Comparison of ENCODE assay signal across 17 cellular contexts in the genomic region with DNA sequence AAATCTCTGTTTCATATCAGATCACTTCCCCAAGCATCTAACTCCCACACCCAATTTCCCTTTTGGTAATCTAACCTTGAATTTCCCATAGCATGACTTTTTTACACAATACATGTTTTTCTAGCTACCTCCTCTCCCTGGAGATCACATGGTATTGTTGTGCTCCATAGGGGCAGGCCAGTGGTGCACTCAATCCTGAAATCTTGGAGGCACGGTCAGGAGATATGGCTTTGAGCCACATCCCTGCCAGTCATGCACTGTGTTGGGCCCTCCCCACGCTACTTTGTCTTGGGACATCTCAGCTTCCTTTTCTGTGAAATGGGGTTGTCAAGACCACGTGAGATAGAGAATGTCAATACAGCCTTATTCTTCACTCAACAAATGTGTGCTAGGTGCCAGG. TPM values are rescaled to one million over a fixed set of nuclear protein-coding genes. Genes with fewer than 3 reads are reported as not detected.
A peak's percentile ranks its signal among the peaks of the same experiment; 100 is the strongest.
DNase-seq lines count a peak whose midpoint lies in the region; ATAC-seq and TF ChIP-seq lines count a peak whose summit lies in the region.
"Had no signal": no experiment of that assay in that cellular context is flagged by ENCODE, and none has a peak within 500 bp of the region (broad histone marks: within the 10 kb centered on the region; RNA-seq: fewer than 3 reads in every experiment).

No MANE protein-coding gene starts in this region.

- no peaks in the 10 kb centered on the region for H3K4me1 ChIP-seq in sigmoid colon
- no peaks in the 10 kb centered on the region for H3K4me1 ChIP-seq in psoas muscle
- H3K4me1 ChIP-seq: Caco-2 had no signal

- peaks cover 6% of the 10 kb centered on the region for H3K9me3 Mint-ChIP-seq in endothelial cell (ENCODE audit: unreplicated experiment)
- H3K9me3 Mint-ChIP-seq: CD8-positive, alpha-beta memory T cell had no signal

- no peak overlapping the region for H3K4me3 Mint-ChIP-seq in endothelial cell (ENCODE audit: unreplicated experiment)
- H3K4me3 Mint-ChIP-seq: CD14-positive monocyte; CD8-positive, alpha-beta memory T cell had no signal

- H3K36me3 ChIP-seq in sigmoid colon (no peaks in the 10 kb centered on the region), psoas muscle (ENCODE audit: insufficient read depth in 1 of 2, low read depth in 1 of 2) (no peaks in the 10 kb centered on the region)

- TF ChIP-seq CTCF in endothelial cell (IDR thresholded peaks at IDR 0.05; ENCODE audit: unreplicated experiment) = no peak
- TF ChIP-seq CTCF in sigmoid colon (IDR thresholded peaks at IDR 0.05) = no peak
- TF ChIP-seq CTCF in psoas muscle (IDR thresholded peaks at IDR 0.05) = no peak

- no peak for TF ChIP-seq EP300 in sigmoid colon (IDR thresholded peaks at IDR 0.05)

- peaks cover 21% of the 10 kb centered on the region for H3K36me3 Mint-ChIP-seq in endothelial cell (ENCODE audit: low read depth, unreplicated experiment)
- H3K36me3 Mint-ChIP-seq: CD14-positive monocyte had no signal

- no peak overlapping the region for H3K27ac ChIP-seq in sigmoid colon
- H3K27ac ChIP-seq in psoas muscle = no peak overlapping the region
- H3K27ac ChIP-seq: 22Rv1 had no signal

- peaks cover 14% of the 10 kb centered on the region for H3K4me1 Mint-ChIP-seq in endothelial cell (ENCODE audit: unreplicated experiment)
- H3K4me1 Mint-ChIP-seq: CD8-positive, alpha-beta memory T cell had no signal

- ATAC-seq in HG02885 (IDR thresholded peaks at IDR 0.05; ENCODE audit: poor library complexity, unreplicated experiment) (no peak), HG03342 (IDR thresholded peaks at IDR 0.05; ENCODE audit: unreplicated experiment) (no peak), psoas muscle (no peak)
- ATAC-seq: K562 had no signal

- in situ Hi-C loops in SK-MEL-5 (cut with HindIII; ENCODE audit: low pct_unique_long_range_greater_than_20kb, low sequenced_read_pairs) = no loop called here

- H3K27me3 Mint-ChIP-seq in endothelial cell (ENCODE audit: unreplicated experiment) = peaks cover 14% of the 10 kb centered on the region

- H3K9me3 ChIP-seq in sigmoid colon (no peaks in the 10 kb centered on the region), psoas muscle (no peaks in the 10 kb centered on the region)
- H3K9me3 ChIP-seq: Caco-2 had no signal

- H3K27me3 ChIP-seq in sigmoid colon = no peaks in the 10 kb centered on the region
- peaks cover 0 to 8% (median 0%) of the 10 kb centered on the region in 3 donors for H3K27me3 ChIP-seq in psoas muscle (ENCODE audit: insufficient read depth in 3 of 3, low read length in 2 of 3)

- H3K27ac Mint-ChIP-seq in endothelial cell (ENCODE audit: unreplicated experiment) = peak overlapping the region; percentile 26
- H3K27ac Mint-ChIP-seq: CD14-positive monocyte; CD8-positive, alpha-beta memory T cell had no signal

- no peak overlapping the region for H3K4me3 ChIP-seq in sigmoid colon
- H3K4me3 ChIP-seq in psoas muscle = no peak overlapping the region
- H3K4me3 ChIP-seq: K562 had no signal

- 61 to 79% methylated on average over 3 of the region's 3 CpGs for WGBS in sigmoid colon, 2 donors
- WGBS in psoas muscle, 3 donors = 60 to 69% (median 61%) methylated on average over 3 of the region's 3 CpGs

- intact Hi-C loops in sigmoid colon (cut with DNase I) (no loop called here), psoas muscle (cut with DNase I) (no loop called here)

- TF ChIP-seq POLR2A in sigmoid colon (IDR thresholded peaks at IDR 0.05) = no peak

- peak; percentile 53 for DNase-seq in CD1c-positive myeloid dendritic cell (ENCODE audit: extremely low spot score)
- peak; percentile 39 for DNase-seq in SK-MEL-5 (ENCODE audit: low read depth, low spot score)
- DNase-seq in endothelial cell (ENCODE audit: low spot score) = no peak
- DNase-seq in sigmoid colon = peak; percentile 28
- no peak for DNase-seq in psoas muscle
- no peak for DNase-seq in HT-29 (ENCODE audit: low spot score)
- DNase-seq: CD8-positive, alpha-beta memory T cell; DMS53; GF-D8 had no signal

RNA-seq across cellular contexts. Expression of gene NNAT, which starts 36.7 kb away (rescaled TPM):
- total RNA-seq in SK-MEL-5 (2014; rRNA removed; shearing (Covaris generic)) = not detected in 2 replicates
- polyA plus RNA-seq in SK-MEL-5 (2015; cell fraction: cytosol; rRNA removed) = not detected in 2 replicates
- polyA plus RNA-seq in SK-MEL-5 (2015; cell fraction: nucleus; rRNA removed) = not detected in 2 replicates
- total RNA-seq in endothelial cell (ENCODE audit: unreplicated experiment) (0.54 TPM), sigmoid colon (100 to 1,000 TPM in 2 of 4 donors, 10 to 100 TPM in 2; 82.8 to 125 (median 97.2) TPM), psoas muscle (10 to 100 TPM in 1 of 4 donors, 1 to 10 TPM in 2, under 1 TPM in 1; 0.50 to 52.3 (median 5.9) TPM)
- polyA plus RNA-seq in sigmoid colon (10 to 100 TPM in 1 of 3 donors, 1 to 10 TPM in 1, not detected in 1; 7.8 to 20.8 TPM), psoas muscle (1 to 10 TPM in 2 of 3 donors, under 1 TPM in 1; 0.99 to 2.0 (median 1.1) TPM)
- 2.1 TPM in 1 of 2 replicates, not detected in the other for total RNA-seq in HT-29 (2014; rRNA removed; shearing (Covaris generic))
- total RNA-seq: A673, Caco-2 had no signal
- polyA plus RNA-seq: BJ; CD14-positive monocyte; CD8-positive, alpha-beta memory T cell; K562 had no signal

RNA-seq across cellular contexts. Expression of gene BLCAP, which starts 43.3 kb away (rescaled TPM):
- total RNA-seq in SK-MEL-5 (2014; rRNA removed; shearing (Covaris generic)) = 49.5 and 50.7 TPM in 2 replicates
- 81.9 and 82.5 TPM in 2 replicates for polyA plus RNA-seq in SK-MEL-5 (2015; cell fraction: cytosol; rRNA removed)
- polyA plus RNA-seq in SK-MEL-5 (2015; cell fraction: nucleus; rRNA removed) = 59.2 and 70.5 TPM in 2 replicates
- total RNA-seq in endothelial cell (ENCODE audit: unreplicated experiment) = 178 TPM
- total RNA-seq in sigmoid colon = 10 to 100 TPM; 53.1 to 68.1 (median 57.1) TPM
- polyA plus RNA-seq in sigmoid colon = 10 to 100 TPM; 40.2 to 68.7 (median 56.5) TPM
- total RNA-seq in psoas muscle = 100 to 1,000 TPM; 267 to 656 (median 488) TPM
- polyA plus RNA-seq in psoas muscle = 100 to 1,000 TPM; 271 to 366 (median 295) TPM
- 108 and 115 TPM in 2 replicates for total RNA-seq in HT-29 (2014; rRNA removed; shearing (Covaris generic))

Comparison
In these comparisons a context has a peak if more than half of its experiments do, and no peak if none do; other contexts are left out.
1. DNase-seq: peak in CD1c-positive myeloid dendritic cell (single experiment), SK-MEL-5 (single experiment) and sigmoid colon (single experiment); none in endothelial cell (single experiment), psoas muscle (0 of 2) and HT-29 (single experiment).